In genomic region chr17:8022358-8023038, GRCh38 we compare ENCODE assay signal across 23 cellular contexts. TPM values are rescaled to one million over a fixed set of nuclear protein-coding genes. Genes with fewer than 3 reads are reported as not detected.
DNase-seq lines count a peak whose midpoint lies in the region; ATAC-seq and TF ChIP-seq lines count a peak whose summit lies in the region.
"Had no signal": no experiment of that assay in that cellular context is flagged by ENCODE, and none has a peak within 500 bp of the region (broad histone marks: within the 10 kb centered on the region; RNA-seq: fewer than 3 reads in every experiment).

No MANE protein-coding gene starts in this region.

- no peak for TF ChIP-seq CTCF in RWPE2 (IDR thresholded peaks at IDR 0.05; ENCODE audit: poor library complexity, severe bottlenecking)
- no peak for TF ChIP-seq CTCF in osteoblast (IDR thresholded peaks at IDR 0.05; ENCODE audit: extremely low read depth, low read depth, low read length)

- H3K27ac Mint-ChIP-seq in CD4-positive, alpha-beta memory T cell: peak overlapping the region in 1 of 7 donors; percentile 14
- H3K27ac Mint-ChIP-seq: activated CD4-positive, alpha-beta T cell treated with anti-CD3 and anti-CD28 coated beads for 36 hours; natural killer cell treated with Interleukin-12 subunit alpha and Interleukin-12 subunit beta and Interleukin-15 and Interleukin-18, amount 100 ng/mL, for 72 hours had no signal

- H3K4me1 Mint-ChIP-seq in CD4-positive, alpha-beta memory T cell: no peaks in the 10 kb centered on the region
- H3K4me1 Mint-ChIP-seq: activated CD4-positive, alpha-beta T cell treated with anti-CD3 and anti-CD28 coated beads for 36 hours had no signal

- no peaks in the 10 kb centered on the region for H3K36me3 Mint-ChIP-seq in CD4-positive, alpha-beta memory T cell
- H3K36me3 Mint-ChIP-seq: natural killer cell treated with Interleukin-12 subunit alpha and Interleukin-12 subunit beta and Interleukin-15 and Interleukin-18, amount 100 ng/mL, for 72 hours had no signal

- intact Hi-C loops in CD4-positive, alpha-beta memory T cell (cut with micrococcal nuclease): no loop called here

- CTCF ChIA-PET in CD4-positive, alpha-beta memory T cell (lab: Charles Lee; ENCODE audit: partially characterized antibody): interaction anchor here (1.4 kb wide), 1 partner anchor 13 kb away, joined by 3 read pairs; no protein-coding TSS in a partner anchor

- DNase-seq in ELF-1 (ENCODE audit: low read depth, low spot score) (peak; percentile 58), RWPE2 (ENCODE audit: low spot score) (peak; percentile 7), iris pigment epithelial cell (ENCODE audit: low read depth) (peak; percentile 42), osteoblast (ENCODE audit: insufficient read length, low spot score, missing footprints) (peak; percentile 50), HK-2 (ENCODE audit: unreplicated experiment) (no peak)
- DNase-seq in CD4-positive, alpha-beta memory T cell: no peak
- DNase-seq: activated CD4-positive, alpha-beta T cell treated with anti-CD3 and anti-CD28 coated beads for 36 hours; DMS79; hypothalamus; midbrain; SHP77 treated with DMSO at 0.1 percent for 48 hours; stimulated activated CD4-positive, alpha-beta T cell treated with anti-CD3 and anti-CD28 coated beads, Interleukin-4, amount 100 ng/mL, for 1 hour; T-helper 1 cell; upper lobe of left lung had no signal

- H3K27ac ChIP-seq in RWPE2 (ENCODE audit: poor library complexity, severe bottlenecking) (no peak overlapping the region), osteoblast (ENCODE audit: low read depth, low read length) (no peak overlapping the region)
- no peak overlapping the region for H3K27ac ChIP-seq in CD4-positive, alpha-beta memory T cell (ENCODE audit: low read depth, low read length)
- H3K27ac ChIP-seq: cardiac muscle cell, epithelial cell of prostate, HL-60, skin epidermis, upper lobe of left lung had no signal

- H3K9me3 ChIP-seq in RWPE2 (ENCODE audit: severe bottlenecking) (no peaks in the 10 kb centered on the region), osteoblast (ENCODE audit: low read depth, low read length) (no peaks in the 10 kb centered on the region)
- no peaks in the 10 kb centered on the region for H3K9me3 ChIP-seq in CD4-positive, alpha-beta memory T cell (ENCODE audit: control insufficient read depth in 1 of 2, low read length in 2 of 2)
- H3K9me3 ChIP-seq: upper lobe of left lung had no signal

- peaks cover 26% of the 10 kb centered on the region for H3K4me1 ChIP-seq in RWPE2 (ENCODE audit: insufficient read depth, poor library complexity, severe bottlenecking)
- H3K4me1 ChIP-seq in osteoblast (ENCODE audit: insufficient read depth, low read length): peaks cover 11% of the 10 kb centered on the region
- no peaks in the 10 kb centered on the region for H3K4me1 ChIP-seq in CD4-positive, alpha-beta memory T cell (ENCODE audit: insufficient read depth, low read length)

- H4K20me1 ChIP-seq in osteoblast (ENCODE audit: insufficient read depth, low read length): no peaks in the 10 kb centered on the region

- POLR2A ChIA-PET in CD4-positive, alpha-beta memory T cell (lab: Charles Lee; ENCODE audit: partially characterized antibody): no interaction called here

- no peak overlapping the region for H3K4me3 Mint-ChIP-seq in CD4-positive, alpha-beta memory T cell
- H3K4me3 Mint-ChIP-seq: activated CD4-positive, alpha-beta T cell treated with anti-CD3 and anti-CD28 coated beads for 36 hours; natural killer cell treated with Interleukin-12 subunit alpha and Interleukin-12 subunit beta and Interleukin-15 and Interleukin-18, amount 100 ng/mL, for 72 hours had no signal

- no peak for ATAC-seq in RWPE2 (ENCODE audit: low read depth)
- no peak for ATAC-seq in HG03045 (IDR thresholded peaks at IDR 0.05; ENCODE audit: unreplicated experiment)
- ATAC-seq: activated CD4-positive, alpha-beta T cell treated with anti-CD3 and anti-CD28 coated beads for 36 hours; HCT116 had no signal

- no peak overlapping the region for H2AFZ ChIP-seq in osteoblast (ENCODE audit: low read length)

- H3K9me3 Mint-ChIP-seq in CD4-positive, alpha-beta memory T cell: no peaks in the 10 kb centered on the region
- H3K9me3 Mint-ChIP-seq: natural killer cell treated with Interleukin-12 subunit alpha and Interleukin-12 subunit beta and Interleukin-15 and Interleukin-18, amount 100 ng/mL, for 72 hours had no signal

- no peaks in the 10 kb centered on the region for H3K27me3 ChIP-seq in RWPE2 (ENCODE audit: insufficient read depth, poor library complexity, severe bottlenecking)
- H3K27me3 ChIP-seq in osteoblast (ENCODE audit: insufficient read depth, low read length): peaks cover 16% of the 10 kb centered on the region
- H3K27me3 ChIP-seq in CD4-positive, alpha-beta memory T cell (ENCODE audit: insufficient read depth, low read length): no peaks in the 10 kb centered on the region
- H3K27me3 ChIP-seq: cardiac muscle cell, upper lobe of left lung had no signal

- no peaks in the 10 kb centered on the region for H3K79me2 ChIP-seq in osteoblast (ENCODE audit: insufficient read depth, low read length)

- no peaks in the 10 kb centered on the region for H3K36me3 ChIP-seq in RWPE2 (ENCODE audit: low read depth)
- H3K36me3 ChIP-seq in osteoblast (ENCODE audit: insufficient read depth, low read length): no peaks in the 10 kb centered on the region
- H3K36me3 ChIP-seq in CD4-positive, alpha-beta memory T cell (ENCODE audit: insufficient read depth, low read length): no peaks in the 10 kb centered on the region
- H3K36me3 ChIP-seq: cardiac muscle cell, upper lobe of left lung had no signal

- H3K27me3 Mint-ChIP-seq in CD4-positive, alpha-beta memory T cell: peaks cover 11 to 25% of the 10 kb centered on the region in 2 donors

- H3K4me2 ChIP-seq in osteoblast (ENCODE audit: insufficient read depth, low read length): no peak overlapping the region

- H3K4me3 ChIP-seq in RWPE2 (ENCODE audit: severe bottlenecking) (no peak overlapping the region), osteoblast (ENCODE audit: insufficient read depth, low read length) (no peak overlapping the region)
- H3K4me3 ChIP-seq in CD4-positive, alpha-beta memory T cell (ENCODE audit: low read length in 2 of 2): no peak overlapping the region
- H3K4me3 ChIP-seq: cardiac muscle cell, skin epidermis, upper lobe of left lung had no signal

RNA-seq across cellular contexts. Expression of gene ALOX15B, which starts 16.4 kb away (rescaled TPM):
- total RNA-seq in osteoblast: under 0.01 TPM in 2 replicates
- under 1 TPM in 1 of 2 experiments, not detected in 1; 0.15 TPM for total RNA-seq in CD4-positive, alpha-beta memory T cell
- not detected for polyA plus RNA-seq in CD4-positive, alpha-beta memory T cell
- total RNA-seq: dermis microvascular lymphatic vessel endothelial cell; natural killer cell treated with Interleukin-12 subunit alpha and Interleukin-12 subunit beta and Interleukin-15 and Interleukin-18, amount 100 ng/mL, for 72 hours had no signal

RNA-seq across cellular contexts. Expression of gene GUCY2D, which starts 20.1 kb away (rescaled TPM):
- total RNA-seq in osteoblast: not detected in 2 replicates
- not detected for total RNA-seq in CD4-positive, alpha-beta memory T cell
- polyA plus RNA-seq in CD4-positive, alpha-beta memory T cell: under 1 TPM; 0.18 TPM
- total RNA-seq: activated CD4-positive, alpha-beta T cell treated with anti-CD3 and anti-CD28 coated beads for 36 hours; dermis microvascular lymphatic vessel endothelial cell; kidney epithelial cell; natural killer cell treated with Interleukin-12 subunit alpha and Interleukin-12 subunit beta and Interleukin-15 and Interleukin-18, amount 100 ng/mL, for 72 hours had no signal

Comparison
In these comparisons a context has a peak if more than half of its experiments do, and no peak if none do; other contexts are left out.
1. DNase-seq: peak in ELF-1 (single experiment), RWPE2 (single experiment), iris pigment epithelial cell (single experiment) and osteoblast (single experiment); none in HK-2 (single experiment) and CD4-positive, alpha-beta memory T cell (0 of 5).